8 cellular contexts compared by ENCODE assay signal in the genomic region with DNA sequence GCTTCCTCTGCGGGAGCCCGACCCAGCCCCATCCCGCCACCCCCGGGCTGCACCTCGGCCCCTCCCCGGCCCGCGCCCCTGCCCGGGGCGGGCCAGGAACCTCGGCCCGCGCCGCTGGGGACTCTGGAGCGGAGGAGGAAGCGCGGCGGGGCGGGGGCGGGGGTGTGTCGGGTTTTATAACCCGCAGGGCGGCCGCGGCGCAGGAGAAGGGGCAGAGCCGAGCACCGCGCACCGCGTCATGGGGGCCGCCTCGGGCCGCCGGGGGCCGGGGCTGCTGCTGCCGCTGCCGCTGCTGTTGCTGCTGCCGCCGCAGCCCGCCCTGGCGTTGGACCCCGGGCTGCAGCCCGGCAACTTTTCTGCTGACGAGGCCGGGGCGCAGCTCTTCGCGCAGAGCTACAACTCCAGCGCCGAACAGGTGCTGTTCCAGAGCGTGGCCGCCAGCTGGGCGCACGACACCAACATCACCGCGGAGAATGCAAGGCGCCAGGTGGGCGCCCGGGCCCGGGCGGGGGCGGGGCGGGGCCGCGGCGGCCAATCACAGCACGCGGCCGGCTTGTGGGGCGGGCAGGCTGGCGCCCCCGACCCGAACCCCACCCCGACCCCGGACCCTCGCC. TPM values are rescaled to one million over a fixed set of nuclear protein-coding genes. Genes with fewer than 3 reads are reported as not detected.
DNase-seq lines count a peak whose midpoint lies in the region; ATAC-seq and TF ChIP-seq lines count a peak whose summit lies in the region.

TSS of gene ACE (plus strand) at position 205 of the 614 bp plus-strand sequence. CDS start at position 239, 34 bp downstream.

- no peak within 1 kb of the TSS for H3K9ac ChIP-seq in skeletal muscle satellite cell (ENCODE audit: low read depth, low read length)

- peaks cover 11% of the 10 kb centered on the region for H3K36me3 Mint-ChIP-seq in Calu3 (ENCODE audit: insufficient read depth, unreplicated experiment)

- H3K4me3 Mint-ChIP-seq in Calu3 (ENCODE audit: low read depth, unreplicated experiment): peak within 1 kb of the TSS; percentile 79

- H3K9me3 Mint-ChIP-seq in Calu3 (ENCODE audit: low read depth, unreplicated experiment): no peaks in the 10 kb centered on the region

- DNase-seq in Calu3: peak; percentile 36
- no peak for DNase-seq in RWPE2 (ENCODE audit: low spot score)
- DNase-seq in astrocyte of the hippocampus (ENCODE audit: low read depth, low spot score): peak; percentile 59
- DNase-seq in globus pallidus (ENCODE audit: low spot score): no peak

- H3K4me1 ChIP-seq in RWPE2 (ENCODE audit: insufficient read depth, poor library complexity, severe bottlenecking) (no peaks in the 10 kb centered on the region), skeletal muscle satellite cell (ENCODE audit: control insufficient read depth, insufficient read depth, low read length) (peaks cover 21% of the 10 kb centered on the region)

- H3K4me3 ChIP-seq in RWPE2 (ENCODE audit: severe bottlenecking) (peak within 1 kb of the TSS; percentile 30), iPS-11a (ENCODE audit: low read depth, low read length) (peak within 1 kb of the TSS; percentile 41), skeletal muscle satellite cell (ENCODE audit: low read length) (peak within 1 kb of the TSS; percentile 71)

- H3K36me3 ChIP-seq in RWPE2 (ENCODE audit: low read depth) (no peaks in the 10 kb centered on the region), skeletal muscle satellite cell (ENCODE audit: insufficient read depth, low read length) (no peaks in the 10 kb centered on the region)

- CTCF ChIA-PET in Calu3 (lab: Charles Lee): interaction anchor here (0.9 to 4.8 kb wide), 2 partner anchors 52 to 73 kb away, joined by 9 to 50 read pairs; partner anchors contain the start of gene DCAF7

- intact Hi-C loops in Calu3 (cut with micrococcal nuclease; ENCODE audit: unreplicated experiment): no loop called here

- no peaks in the 10 kb centered on the region for H3K27me3 Mint-ChIP-seq in Calu3 (ENCODE audit: unreplicated experiment)

- no peak within 1 kb of the TSS for H3K27ac Mint-ChIP-seq in Calu3 (ENCODE audit: unreplicated experiment)

- H3K4me2 ChIP-seq in skeletal muscle satellite cell (ENCODE audit: low read length): peak within 1 kb of the TSS; percentile 96

- H3K4me1 Mint-ChIP-seq in Calu3 (ENCODE audit: low read depth, unreplicated experiment): no peaks in the 10 kb centered on the region

- TF ChIP-seq CTCF in Calu3 (IDR thresholded peaks at IDR 0.05; ENCODE audit: unreplicated experiment) (no peak), RWPE2 (IDR thresholded peaks at IDR 0.05; ENCODE audit: poor library complexity, severe bottlenecking) (no peak)

- ATAC-seq in HG02981 (IDR thresholded peaks at IDR 0.05; ENCODE audit: unreplicated experiment) (peak; percentile 37), RWPE2 (ENCODE audit: low read depth) (no peak; the same call in 2 of the 3 replicates), GM19324 (IDR thresholded peaks at IDR 0.05; ENCODE audit: low FRiP score, unreplicated experiment) (no peak)

- H3K9me3 ChIP-seq in RWPE2 (ENCODE audit: severe bottlenecking) (no peaks in the 10 kb centered on the region), skeletal muscle satellite cell (replicated peaks; ENCODE audit: low read length) (no peaks in the 10 kb centered on the region)

- no peak within 1 kb of the TSS for H3K27ac ChIP-seq in RWPE2 (ENCODE audit: poor library complexity, severe bottlenecking)

- BruUV-seq in Calu3 (replicated peaks; lab: Mats Ljungman, UMichigan): no TSS peak

- H3K27me3 ChIP-seq in RWPE2 (ENCODE audit: insufficient read depth, poor library complexity, severe bottlenecking) (peaks cover 10% of the 10 kb centered on the region), skeletal muscle satellite cell (ENCODE audit: control insufficient read depth, insufficient read depth, low read length) (peaks cover 18% of the 10 kb centered on the region)

RNA-seq across cellular contexts. Expression of gene ACE, which starts in this region (rescaled TPM):
- 5.9 and 7.1 TPM in 2 replicates for total RNA-seq in Calu3 (2022)
- total RNA-seq in skeletal muscle satellite cell (2012; rRNA removed): 17.7 and 19.9 TPM in 2 replicates

Comparison
In these comparisons a context has a peak if more than half of its experiments do, and no peak if none do; other contexts are left out.
1. DNase-seq: peak in Calu3 (single experiment) and astrocyte of the hippocampus (single experiment); none in RWPE2 (single experiment) and globus pallidus (single experiment).
2. Peak in every context shown above with its lines, with median percentiles within 50 percentile points of each other: H3K4me3 ChIP-seq.